Comparison of ENCODE assay signal across 11 cellular contexts in the genomic region with DNA sequence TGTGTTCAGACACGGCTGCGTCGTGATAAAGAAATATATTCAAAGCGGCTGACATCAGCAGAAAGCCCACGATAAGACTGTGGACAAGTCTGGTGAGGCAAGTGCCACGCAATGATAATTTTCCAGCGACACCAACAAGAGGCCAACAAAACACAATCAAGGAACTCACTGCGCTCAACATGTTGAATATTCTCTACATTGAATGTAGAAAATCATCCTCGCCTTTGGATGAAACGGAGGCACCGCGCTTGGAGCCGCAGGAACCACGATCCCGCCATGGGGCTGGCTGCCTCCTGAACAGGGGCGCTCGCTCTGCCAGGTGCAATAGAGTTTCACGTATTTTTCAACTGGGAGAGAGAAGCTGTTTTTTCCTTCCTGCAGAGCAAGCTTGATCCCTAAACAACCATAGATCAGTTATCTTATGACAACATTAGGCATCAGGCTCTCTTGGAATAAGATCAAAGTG.
"Had no signal": no experiment of that assay in that cellular context is flagged by ENCODE, and none has a peak within 500 bp of the region (broad histone marks: within the 10 kb centered on the region; RNA-seq: fewer than 3 reads in every experiment).

No MANE protein-coding gene starts in this region.

- H3K27ac ChIP-seq: ascending aorta, spleen, testis, upper lobe of right lung had no signal

- H3K4me3 ChIP-seq: ascending aorta, spleen, testis, upper lobe of right lung had no signal

- H3K4me1 ChIP-seq: ascending aorta, spleen, testis, upper lobe of right lung had no signal

- DNase-seq: activated CD4-positive, alpha-beta T cell treated with anti-CD3 and anti-CD28 coated beads, Interleukin-2, amount 10 ng/mL, durations not matched to agents 7 days and 5 days; activated naive CD4-positive, alpha-beta T cell; hippocampal formation; spleen; stimulated activated naive CD8-positive, alpha-beta T cell treated with anti-CD3 and anti-CD28 coated beads, Interleukin-15, amount 100 ng/mL, for 72 hours; SW 1271; testis; upper lobe of right lung had no signal

- H3K27me3 ChIP-seq: ascending aorta, spleen, testis, upper lobe of right lung had no signal

- FAIRE-seq: bronchial epithelial cell had no signal

- H3K9me3 ChIP-seq: ascending aorta, spleen, testis, upper lobe of right lung had no signal

- ATAC-seq: sciatic nerve; stimulated activated naive CD8-positive, alpha-beta T cell treated with anti-CD3 and anti-CD28 coated beads, Interleukin-15, amount 100 ng/mL, for 72 hours; upper lobe of right lung had no signal
